In the genomic region with DNA sequence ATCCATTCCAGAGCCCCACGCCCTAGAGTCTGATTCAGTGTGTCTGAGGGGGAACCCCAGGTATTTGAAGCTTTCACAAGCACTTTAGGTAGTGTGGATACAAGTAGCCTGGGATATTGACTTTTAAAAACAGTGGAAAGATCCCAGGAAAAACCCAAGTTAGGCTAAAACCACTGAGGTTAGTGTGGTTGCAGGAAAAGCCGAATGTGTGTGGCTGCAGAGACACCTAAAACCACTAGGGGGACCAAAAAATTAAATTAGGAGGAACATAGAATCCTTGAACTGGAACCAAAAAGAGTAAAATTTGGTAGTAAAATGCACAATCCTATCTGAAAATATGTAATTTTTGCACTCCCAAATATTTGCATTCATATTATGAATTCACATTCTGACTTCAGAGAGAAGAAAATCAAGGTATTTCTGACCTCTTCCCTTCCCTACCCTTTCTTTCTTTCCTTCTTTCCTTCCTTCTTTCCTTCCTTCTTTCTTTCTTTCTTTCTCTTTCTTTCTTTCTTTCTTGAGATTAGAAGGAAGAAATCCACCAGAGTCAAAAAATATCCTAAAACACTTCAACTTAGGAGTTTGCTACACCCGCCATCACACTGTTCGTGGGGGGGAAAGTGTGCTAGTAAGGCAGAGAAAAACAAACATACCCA, we compare ENCODE assay signal across 10 cellular contexts. TPM values are rescaled to one million over a fixed set of nuclear protein-coding genes. Genes with fewer than 3 reads are reported as not detected.
DNase-seq lines count a peak whose midpoint lies in the region; ATAC-seq and TF ChIP-seq lines count a peak whose summit lies in the region.
"Had no signal": no experiment of that assay in that cellular context is flagged by ENCODE, and none has a peak within 500 bp of the region (broad histone marks: within the 10 kb centered on the region; RNA-seq: fewer than 3 reads in every experiment).

No MANE protein-coding gene starts in this region.

- no peaks in the 10 kb centered on the region for H3K36me3 ChIP-seq in GM06990 (ENCODE audit: control insufficient read depth, insufficient read depth, low read length)
- H3K36me3 ChIP-seq in sigmoid colon: no peaks in the 10 kb centered on the region

- ATAC-seq in HG02571 (IDR thresholded peaks at IDR 0.05; ENCODE audit: unreplicated experiment) (peak; percentile 83), HG02981 (IDR thresholded peaks at IDR 0.05; ENCODE audit: unreplicated experiment) (no peak)

- H3K9me3 ChIP-seq in sigmoid colon: no peaks in the 10 kb centered on the region

- DNase-seq in AG08395 (ENCODE audit: low spot score): peak; percentile 35
- DNase-seq in GM06990 (ENCODE audit: extremely low read depth, insufficient read length): no peak
- peak; percentile 5 for DNase-seq in NCI-H460 (ENCODE audit: extremely low read depth, low read depth)
- DNase-seq in epithelial cell of esophagus (ENCODE audit: low read depth): peak; percentile 18
- DNase-seq in sigmoid colon: no peak
- no peak for DNase-seq in GM19238 (ENCODE audit: insufficient read length, low spot score)

- no peak for TF ChIP-seq POLR2A in sigmoid colon (IDR thresholded peaks at IDR 0.05)

- 52 to 68% methylated on average over 4 of the region's 4 CpGs for WGBS in sigmoid colon, 2 donors

- intact Hi-C loops in sigmoid colon (cut with DNase I): no loop called here

- H3K4me1 ChIP-seq in sigmoid colon: no peaks in the 10 kb centered on the region

- TF ChIP-seq CTCF in GM06990 (IDR thresholded peaks at IDR 0.05; ENCODE audit: insufficient read depth, low read length, poor library complexity, severe bottlenecking) (peak; percentile 80), epithelial cell of esophagus (IDR thresholded peaks at IDR 0.05; ENCODE audit: insufficient read depth, low read depth, low read length, missing control alignments) (peak; percentile 73), sigmoid colon (IDR thresholded peaks at IDR 0.05) (peak in 3 of 4 experiments; percentile 8 to 55 (median 29))

- H3K27me3 ChIP-seq in GM06990 (replicated peaks; ENCODE audit: control insufficient read depth, insufficient read depth, low read length) (no peaks in the 10 kb centered on the region), sigmoid colon (no peaks in the 10 kb centered on the region)

- no peak overlapping the region for H3K27ac ChIP-seq in sigmoid colon

- TF ChIP-seq EP300 in sigmoid colon (IDR thresholded peaks at IDR 0.05): no peak

- H3K4me3 ChIP-seq in GM06990 (replicated peaks; ENCODE audit: low read depth, low read length) (no peak overlapping the region), epithelial cell of esophagus (ENCODE audit: low read length) (no peak overlapping the region), sigmoid colon (no peak overlapping the region)

RNA-seq across cellular contexts. Expression of gene SLCO1A2, which starts 37.8 kb away (rescaled TPM):
- total RNA-seq in NCI-H460 (2014; rRNA removed; shearing (Covaris generic)): not detected in 2 replicates
- not detected in 2 replicates for polyA plus RNA-seq in NCI-H460 (2014; cell fraction: nucleus; rRNA removed)
- total RNA-seq in sigmoid colon: not detected
- under 1 TPM in 1 of 3 donors, not detected in 2; under 0.01 TPM for polyA plus RNA-seq in sigmoid colon
- polyA plus RNA-seq: esophagus, IgD-negative memory B cell had no signal

Comparison
In these comparisons a context has a peak if more than half of its experiments do, and no peak if none do; other contexts are left out.
1. DNase-seq: peak in AG08395 (single experiment), NCI-H460 (single experiment) and epithelial cell of esophagus (single experiment); none in GM06990 (single experiment), sigmoid colon (single experiment) and GM19238 (single experiment).
2. CTCF ChIP-seq: peak in every context shown above with its lines; median percentile 80 in GM06990; 73 in epithelial cell of esophagus; 29 in sigmoid colon.